24 cellular contexts compared by ENCODE assay signal in genomic region chr19:4749870-4750269, GRCh38. TPM values are rescaled to one million over a fixed set of nuclear protein-coding genes. Genes with fewer than 3 reads are reported as not detected.
DNase-seq lines count a peak whose midpoint lies in the region; ATAC-seq and TF ChIP-seq lines count a peak whose summit lies in the region.
"Had no signal": no experiment of that assay in that cellular context is flagged by ENCODE, and none has a peak within 500 bp of the region (broad histone marks: within the 10 kb centered on the region; RNA-seq: fewer than 3 reads in every experiment).

No MANE protein-coding gene starts in this region.

- peaks cover 0 to 6% (median 0%) of the 10 kb centered on the region in 45 donors for H3K27me3 ChIP-seq in dorsolateral prefrontal cortex
- H3K27me3 ChIP-seq: body of pancreas, pancreas had no signal

- POLR2A ChIA-PET in activated CD8-positive, alpha-beta T cell treated with anti-CD3 and anti-CD28 coated beads for 36 hours (lab: Charles Lee), result no interaction called here
- POLR2A ChIA-PET in activated CD8-positive, alpha-beta T cell treated with anti-CD3 and anti-CD28 coated beads, Interleukin-2, amount 10 ng/mL, durations not matched to agents 7 days and 5 days (lab: Charles Lee), result no interaction called here

- no peak overlapping the region for H3K4me3 Mint-ChIP-seq in activated CD8-positive, alpha-beta T cell treated with anti-CD3 and anti-CD28 coated beads for 36 hours
- no peak overlapping the region for H3K4me3 Mint-ChIP-seq in activated CD8-positive, alpha-beta T cell treated with anti-CD3 and anti-CD28 coated beads, Interleukin-2, amount 10 ng/mL, durations not matched to agents 7 days and 5 days
- H3K4me3 Mint-ChIP-seq: activated T-cell treated with anti-CD3 and anti-CD28 coated beads, Interleukin-2, amount 50 U/mL, for 4 hours; natural killer cell; T-helper 2 cell treated with Interferon-gamma antibody and Interleukin-4, amounts not matched to agents 5 μg/mL and 100 μg/mL, for 36 hours had no signal

- no peaks in the 10 kb centered on the region for H3K9me3 Mint-ChIP-seq in activated CD8-positive, alpha-beta T cell treated with anti-CD3 and anti-CD28 coated beads for 36 hours
- no peaks in the 10 kb centered on the region for H3K9me3 Mint-ChIP-seq in activated CD8-positive, alpha-beta T cell treated with anti-CD3 and anti-CD28 coated beads, Interleukin-2, amount 10 ng/mL, durations not matched to agents 7 days and 5 days (ENCODE audit: insufficient read depth)
- no peaks in the 10 kb centered on the region for H3K9me3 Mint-ChIP-seq in activated naive CD4-positive, alpha-beta T cell treated with anti-CD3 and anti-CD28 coated beads, Interleukin-2, amount 50 U/mL, for 72 hours
- H3K9me3 Mint-ChIP-seq: activated T-cell treated with anti-CD3 and anti-CD28 coated beads, Interleukin-2, amount 50 U/mL, for 4 hours; natural killer cell; T-helper 2 cell treated with Interferon-gamma antibody and Interleukin-4, amounts not matched to agents 5 μg/mL and 100 μg/mL, for 36 hours had no signal

- peaks cover 18% of the 10 kb centered on the region for H3K27me3 Mint-ChIP-seq in activated CD8-positive, alpha-beta T cell treated with anti-CD3 and anti-CD28 coated beads for 36 hours
- peaks cover 22% of the 10 kb centered on the region for H3K27me3 Mint-ChIP-seq in activated CD8-positive, alpha-beta T cell treated with anti-CD3 and anti-CD28 coated beads, Interleukin-2, amount 10 ng/mL, durations not matched to agents 7 days and 5 days (ENCODE audit: low read depth)

- H3K27ac ChIP-seq in dorsolateral prefrontal cortex, result peak overlapping the region in 36 of 59 donors; percentile 4 to 78 (median 56)
- H3K27ac ChIP-seq: body of pancreas, pancreas, skin epidermis, stomach had no signal

- CTCF ChIA-PET in activated CD8-positive, alpha-beta T cell treated with anti-CD3 and anti-CD28 coated beads for 36 hours (lab: Charles Lee), result no interaction called here
- CTCF ChIA-PET in activated CD8-positive, alpha-beta T cell treated with anti-CD3 and anti-CD28 coated beads, Interleukin-2, amount 10 ng/mL, durations not matched to agents 7 days and 5 days (lab: Charles Lee), result no interaction called here

- no peak for TF ChIP-seq CTCF in activated CD8-positive, alpha-beta T cell treated with anti-CD3 and anti-CD28 coated beads for 36 hours (IDR thresholded peaks at IDR 0.05)
- TF ChIP-seq CTCF in dorsolateral prefrontal cortex (IDR thresholded peaks at IDR 0.05 in 54 of 56, conservative IDR thresholded peaks at IDR 0.05 in 2 of 56; ENCODE audit: low read depth in 1 of 56, partially characterized antibody in 56 of 56), result no peak

- DNase-seq in activated CD8-positive, alpha-beta T cell treated with anti-CD3 and anti-CD28 coated beads for 36 hours, result peak; percentile 26
- no peak for DNase-seq in activated CD8-positive, alpha-beta T cell treated with anti-CD3 and anti-CD28 coated beads, Interleukin-2, amount 10 ng/mL, durations not matched to agents 7 days and 5 days
- DNase-seq in NCI-H2227 treated with DMSO at 0.1 percent for 48 hours (lab: John Stamatoyannopoulos, UW) (peak; percentile 66), dorsolateral prefrontal cortex (peak in 5 of 10 donors; percentile 51 to 69 (median 63)), putamen (ENCODE audit: low spot score) (peak; percentile 53)
- DNase-seq in activated naive CD4-positive, alpha-beta T cell treated with anti-CD3 and anti-CD28 coated beads, Interleukin-2, amount 50 U/mL, for 72 hours (ENCODE audit: low spot score in 2 of 2), result no peak
- DNase-seq: ACHN; activated T-cell treated with anti-CD3 and anti-CD28 coated beads, Interleukin-2, amount 50 U/mL, for 4 hours; body of pancreas; cerebellar nuclear complex; foreskin melanocyte; KBM-7; natural killer cell; NCI-H1105; NCI-H2029; NCI-H345; pancreas; Right ventricle myocardium superior; stomach had no signal

- no peak overlapping the region for H3K27ac Mint-ChIP-seq in activated CD8-positive, alpha-beta T cell treated with anti-CD3 and anti-CD28 coated beads for 36 hours
- H3K27ac Mint-ChIP-seq in activated CD8-positive, alpha-beta T cell treated with anti-CD3 and anti-CD28 coated beads, Interleukin-2, amount 10 ng/mL, durations not matched to agents 7 days and 5 days, result no peak overlapping the region
- H3K27ac Mint-ChIP-seq in activated naive CD4-positive, alpha-beta T cell treated with anti-CD3 and anti-CD28 coated beads, Interleukin-2, amount 50 U/mL, for 72 hours, result no peak overlapping the region
- H3K27ac Mint-ChIP-seq: natural killer cell; T-helper 2 cell treated with Interferon-gamma antibody and Interleukin-4, amounts not matched to agents 5 μg/mL and 100 μg/mL, for 36 hours had no signal

- intact Hi-C loops in activated CD8-positive, alpha-beta T cell treated with anti-CD3 and anti-CD28 coated beads for 36 hours (cut with micrococcal nuclease), result no loop called here
- intact Hi-C loops in dorsolateral prefrontal cortex (cut with DNase I), result no loop called here

- no peak for ATAC-seq in activated CD8-positive, alpha-beta T cell treated with anti-CD3 and anti-CD28 coated beads for 36 hours
- ATAC-seq in activated CD8-positive, alpha-beta T cell treated with anti-CD3 and anti-CD28 coated beads, Interleukin-2, amount 10 ng/mL, durations not matched to agents 7 days and 5 days, result no peak
- ATAC-seq in HG03097 (IDR thresholded peaks at IDR 0.05; ENCODE audit: low FRiP score, unreplicated experiment) (no peak), GM18502 (IDR thresholded peaks at IDR 0.05; ENCODE audit: poor library complexity, unreplicated experiment) (no peak)
- no peak for ATAC-seq in activated naive CD4-positive, alpha-beta T cell treated with anti-CD3 and anti-CD28 coated beads, Interleukin-2, amount 50 U/mL, for 72 hours
- ATAC-seq: activated T-cell treated with anti-CD3 and anti-CD28 coated beads, Interleukin-2, amount 50 U/mL, for 4 hours; body of pancreas; natural killer cell had no signal

- no peak overlapping the region for H3K4me3 ChIP-seq in dorsolateral prefrontal cortex
- H3K4me3 ChIP-seq: body of pancreas, lung, pancreas, skin epidermis, stomach had no signal

- H3K4me1 Mint-ChIP-seq in activated CD8-positive, alpha-beta T cell treated with anti-CD3 and anti-CD28 coated beads for 36 hours (ENCODE audit: low read depth), result no peaks in the 10 kb centered on the region
- no peaks in the 10 kb centered on the region for H3K4me1 Mint-ChIP-seq in activated CD8-positive, alpha-beta T cell treated with anti-CD3 and anti-CD28 coated beads, Interleukin-2, amount 10 ng/mL, durations not matched to agents 7 days and 5 days (ENCODE audit: low read depth)
- H3K4me1 Mint-ChIP-seq: natural killer cell had no signal

- no peaks in the 10 kb centered on the region for H3K36me3 Mint-ChIP-seq in activated CD8-positive, alpha-beta T cell treated with anti-CD3 and anti-CD28 coated beads for 36 hours (ENCODE audit: low read depth)
- no peaks in the 10 kb centered on the region for H3K36me3 Mint-ChIP-seq in activated CD8-positive, alpha-beta T cell treated with anti-CD3 and anti-CD28 coated beads, Interleukin-2, amount 10 ng/mL, durations not matched to agents 7 days and 5 days (ENCODE audit: low read depth)
- H3K36me3 Mint-ChIP-seq in activated naive CD4-positive, alpha-beta T cell treated with anti-CD3 and anti-CD28 coated beads, Interleukin-2, amount 50 U/mL, for 72 hours, result peaks cover 0 to 6% of the 10 kb centered on the region in 2 donors
- H3K36me3 Mint-ChIP-seq: natural killer cell had no signal

RNA-seq across cellular contexts. Expression of gene DPP9, which starts 26.2 kb away (rescaled TPM):
- total RNA-seq in activated CD8-positive, alpha-beta T cell treated with anti-CD3 and anti-CD28 coated beads for 36 hours, result 10 to 100 TPM; 60.4 to 64.0 TPM
- 100 to 1,000 TPM in 1 of 2 experiments, 10 to 100 TPM in 1; 99.2 to 103 TPM for total RNA-seq in activated CD8-positive, alpha-beta T cell treated with anti-CD3 and anti-CD28 coated beads, Interleukin-2, amount 10 ng/mL, durations not matched to agents 7 days and 5 days
- 10 to 100 TPM; 24.5 to 54.3 (median 38.1) TPM for total RNA-seq in dorsolateral prefrontal cortex
- total RNA-seq in activated naive CD4-positive, alpha-beta T cell treated with anti-CD3 and anti-CD28 coated beads, Interleukin-2, amount 50 U/mL, for 72 hours, result 10 to 100 TPM; 55.2 to 59.0 TPM

RNA-seq across cellular contexts. Expression of gene FEM1A, which starts 41.7 kb away (rescaled TPM):
- 10 to 100 TPM; 11.4 TPM for total RNA-seq in activated CD8-positive, alpha-beta T cell treated with anti-CD3 and anti-CD28 coated beads for 36 hours
- total RNA-seq in activated CD8-positive, alpha-beta T cell treated with anti-CD3 and anti-CD28 coated beads, Interleukin-2, amount 10 ng/mL, durations not matched to agents 7 days and 5 days, result 10 to 100 TPM; 12.3 to 12.7 TPM
- 10 to 100 TPM; 12.6 to 24.5 (median 16.8) TPM for total RNA-seq in dorsolateral prefrontal cortex
- total RNA-seq in activated naive CD4-positive, alpha-beta T cell treated with anti-CD3 and anti-CD28 coated beads, Interleukin-2, amount 50 U/mL, for 72 hours, result 10 to 100 TPM in 1 of 2 donors, 1 to 10 TPM in 1; 9.3 to 11.4 TPM

Comparison
In these comparisons a context has a peak if more than half of its experiments do, and no peak if none do; other contexts are left out.
1. DNase-seq: peak in activated CD8-positive, alpha-beta T cell treated with anti-CD3 and anti-CD28 coated beads for 36 hours (single experiment), NCI-H2227 treated with DMSO at 0.1 percent for 48 hours (single experiment) and putamen (single experiment); none in activated CD8-positive, alpha-beta T cell treated with anti-CD3 and anti-CD28 coated beads, Interleukin-2, amount 10 ng/mL, durations not matched to agents 7 days and 5 days (single experiment) and activated naive CD4-positive, alpha-beta T cell treated with anti-CD3 and anti-CD28 coated beads, Interleukin-2, amount 50 U/mL, for 72 hours (0 of 2).